ENCODE assay signal across 16 cellular contexts in the genomic region with DNA sequence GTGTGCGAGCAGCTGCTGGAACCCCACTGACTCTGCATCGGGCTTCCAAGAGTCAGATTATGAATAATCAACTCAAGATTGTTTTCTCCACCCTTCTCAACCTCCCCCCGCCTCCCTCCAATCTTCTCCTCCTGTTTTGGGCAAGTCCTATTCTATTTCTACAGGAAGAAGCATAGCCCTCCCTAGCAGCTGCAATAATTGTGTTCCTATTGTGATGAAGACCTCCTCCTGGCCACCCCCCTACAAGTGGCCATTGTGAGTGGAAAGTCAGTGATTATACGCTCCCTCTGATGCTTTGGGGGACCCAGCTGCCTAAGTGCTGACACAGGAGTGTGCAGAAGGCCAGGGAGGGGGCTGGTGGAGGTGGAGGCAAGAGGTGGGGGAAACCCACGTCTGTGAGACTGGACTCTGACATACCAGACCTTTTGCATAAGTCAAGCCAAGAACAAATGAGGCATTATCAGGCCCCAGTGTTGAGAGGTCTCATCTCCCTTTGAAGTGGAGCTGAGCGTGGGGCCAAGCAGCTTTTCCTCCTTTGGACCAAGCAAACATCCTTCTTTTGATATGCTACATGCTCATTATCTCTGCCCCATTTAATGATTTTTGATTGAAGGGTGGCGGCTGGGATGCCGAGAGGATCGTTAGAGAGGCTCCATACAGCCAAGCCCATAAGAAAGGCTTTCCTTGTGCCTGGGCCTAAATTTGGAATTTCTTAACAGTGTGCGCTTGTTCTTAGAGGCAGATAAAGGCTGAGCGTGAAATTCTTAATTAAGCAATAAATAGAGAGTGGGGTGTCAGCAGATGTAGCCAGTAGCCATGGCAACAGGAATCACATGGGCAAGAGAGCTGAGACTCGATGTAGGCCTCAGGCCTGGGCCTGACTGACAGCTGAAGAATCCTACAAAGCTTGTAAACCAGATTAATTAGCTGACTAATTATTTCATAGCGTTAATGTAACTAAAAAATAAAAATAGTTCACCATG.
DNase-seq lines count a peak whose midpoint lies in the region; ATAC-seq and TF ChIP-seq lines count a peak whose summit lies in the region.
"Had no signal": no experiment of that assay in that cellular context is flagged by ENCODE, and none has a peak within 500 bp of the region (broad histone marks: within the 10 kb centered on the region; RNA-seq: fewer than 3 reads in every experiment).

No MANE protein-coding gene starts in this region.

- no peaks in the 10 kb centered on the region for H3K9me3 ChIP-seq in HUES64 (ENCODE audit: insufficient read depth, low read depth, low read length)
- no peaks in the 10 kb centered on the region for H3K9me3 ChIP-seq in neural progenitor cell (ENCODE audit: low read depth)
- H3K9me3 ChIP-seq: left lung had no signal

- H3K9me3 Mint-ChIP-seq in neural progenitor cell = peaks cover 2% of the 10 kb centered on the region
- H3K9me3 Mint-ChIP-seq in natural killer cell = peaks cover 0 to 2% of the 10 kb centered on the region in 2 donors
- H3K9me3 Mint-ChIP-seq: activated T-helper 2 cell treated with anti-CD3 and anti-CD28 coated beads, Interferon-gamma antibody, Interleukin-2, Interleukin-4, amounts not matched to agents 10 μg/mL and 5 μg/mL and 100 μg/mL, durations not matched to agents 14 hours and 24 hours and 36 hours had no signal

- H3K79me2 ChIP-seq in neural progenitor cell (ENCODE audit: low read depth) = no peaks in the 10 kb centered on the region

- peaks cover 41% of the 10 kb centered on the region for H3K4me1 ChIP-seq in HUES64 (ENCODE audit: insufficient read depth, low read length)
- H3K4me1 ChIP-seq in neural progenitor cell = peaks cover 29% of the 10 kb centered on the region
- H3K4me1 ChIP-seq: left lung had no signal

- peaks cover 22% of the 10 kb centered on the region for H3K27me3 Mint-ChIP-seq in neural progenitor cell (ENCODE audit: insufficient read depth, low read depth)
- H3K27me3 Mint-ChIP-seq in natural killer cell (ENCODE audit: low read depth in 2 of 2) = peaks cover 0 to 5% of the 10 kb centered on the region in 2 donors

- peaks cover 6% of the 10 kb centered on the region for H4K20me1 ChIP-seq in neural progenitor cell (ENCODE audit: low read depth)

- H3K9ac ChIP-seq in HUES64 (ENCODE audit: low read depth, low read length) = peak overlapping the region; percentile 25; the same call in 1 of the 2 replicates
- no peak overlapping the region for H3K9ac ChIP-seq in neural progenitor cell

- H3K4me2 ChIP-seq in neural progenitor cell = peak overlapping the region; percentile 57

- peaks cover 63% of the 10 kb centered on the region for H3K4me1 Mint-ChIP-seq in neural progenitor cell
- H3K4me1 Mint-ChIP-seq in natural killer cell = no peaks in the 10 kb centered on the region

- H3K27me3 ChIP-seq in HUES64 (ENCODE audit: insufficient read depth, low read length) = no peaks in the 10 kb centered on the region
- H3K27me3 ChIP-seq in neural progenitor cell = no peaks in the 10 kb centered on the region
- H3K27me3 ChIP-seq: left lung had no signal

- ATAC-seq in natural killer cell = no peak
- ATAC-seq: left lung had no signal

- DNase-seq in RPMI7951 (ENCODE audit: low read depth) (peak; percentile 26), foreskin melanocyte (peak; percentile 99), neural progenitor cell (ENCODE audit: low spot score) (peak; percentile 71), coronary artery (ENCODE audit: low spot score) (no peak), Kasumi-1 (lab: John Stamatoyannopoulos, UW) (no peak), natural killer cell (no peak)
- DNase-seq: activated CD4-positive, CD25-positive, alpha-beta regulatory T cell treated with anti-CD3 and anti-CD28 coated beads, Interleukin-2, amount 50 U/mL, for 72 hours; AML-193; GF-D8; NCI-H1048; SHP77; stimulated activated CD4-positive, alpha-beta T cell treated with anti-CD3 and anti-CD28 coated beads, Interleukin-4, amount 100 ng/mL, for 24 hours had no signal

- no peak overlapping the region for H3K4me3 ChIP-seq in HUES64 (ENCODE audit: low read length)
- H3K4me3 ChIP-seq in neural progenitor cell = peak overlapping the region; percentile 27
- no peak overlapping the region for H3K4me3 ChIP-seq in coronary artery
- H3K4me3 ChIP-seq: left lung, skin epidermis had no signal

- peak overlapping the region; percentile 21 for H3K4me3 Mint-ChIP-seq in neural progenitor cell
- no peak overlapping the region for H3K4me3 Mint-ChIP-seq in natural killer cell

- TF ChIP-seq CTCF in neural progenitor cell (IDR thresholded peaks at IDR 0.05) (no peak), coronary artery (IDR thresholded peaks at IDR 0.05) (no peak), natural killer cell (IDR thresholded peaks at IDR 0.05) (no peak)

- H2AFZ ChIP-seq in neural progenitor cell (replicated peaks) = no peak overlapping the region

- H3K36me3 Mint-ChIP-seq in neural progenitor cell (no peaks in the 10 kb centered on the region), natural killer cell (no peaks in the 10 kb centered on the region)

- intact Hi-C loops in natural killer cell (cut with micrococcal nuclease) = no loop called here

- H3K27ac ChIP-seq in HUES64 (ENCODE audit: low read depth, low read length) = no peak overlapping the region
- peak overlapping the region; percentile 60 for H3K27ac ChIP-seq in neural progenitor cell
- no peak overlapping the region for H3K27ac ChIP-seq in coronary artery
- H3K27ac ChIP-seq: left lung had no signal

- 61% methylated on average over 12 of the region's 13 CpGs for whole genome bisulfite sequencing in HUES64

- H3F3A ChIP-seq in neural progenitor cell (ENCODE audit: low read depth) = peaks cover 27% of the 10 kb centered on the region

- H3K36me3 ChIP-seq in HUES64 (ENCODE audit: insufficient read depth, low read length) = no peaks in the 10 kb centered on the region
- no peaks in the 10 kb centered on the region for H3K36me3 ChIP-seq in neural progenitor cell
- H3K36me3 ChIP-seq: left lung had no signal

- peak overlapping the region; percentile 91 for H3K27ac Mint-ChIP-seq in neural progenitor cell
- H3K27ac Mint-ChIP-seq in natural killer cell = no peak overlapping the region
- H3K27ac Mint-ChIP-seq: activated T-helper 2 cell treated with anti-CD3 and anti-CD28 coated beads, Interferon-gamma antibody, Interleukin-2, Interleukin-4, amounts not matched to agents 10 μg/mL and 5 μg/mL and 100 μg/mL, durations not matched to agents 14 hours and 24 hours and 36 hours had no signal

Comparison
In these comparisons a context has a peak if more than half of its experiments do, and no peak if none do; other contexts are left out.
1. DNase-seq: peak in RPMI7951 (single experiment), foreskin melanocyte (single experiment) and neural progenitor cell (single experiment); none in coronary artery (single experiment), Kasumi-1 (0 of 2) and natural killer cell (single experiment).